Comparison of ENCODE assay signal across 13 cellular contexts in the genomic region with DNA sequence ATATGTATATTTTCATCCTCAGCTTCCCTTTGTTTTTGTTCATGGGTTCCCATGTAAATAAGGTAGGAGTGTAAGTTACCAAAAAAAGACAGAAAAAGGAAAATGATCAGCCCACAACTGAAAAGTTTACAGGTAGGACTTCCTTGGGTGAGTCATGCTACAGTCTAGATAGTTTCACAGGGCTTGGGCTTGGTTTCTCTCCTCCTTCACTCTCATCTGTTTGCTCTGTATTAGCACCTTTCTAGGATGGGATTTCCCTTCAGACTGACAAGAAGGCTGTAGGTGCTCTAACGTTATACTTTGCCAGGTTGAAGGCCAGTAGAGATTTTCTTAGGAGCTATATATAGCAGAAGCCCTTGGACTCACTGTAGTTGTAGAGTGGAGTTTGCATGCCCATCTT. TPM values are rescaled to one million over a fixed set of nuclear protein-coding genes. Genes with fewer than 3 reads are reported as not detected.
DNase-seq lines count a peak whose midpoint lies in the region; ATAC-seq and TF ChIP-seq lines count a peak whose summit lies in the region.
"Had no signal": no experiment of that assay in that cellular context is flagged by ENCODE, and none has a peak within 500 bp of the region (broad histone marks: within the 10 kb centered on the region; RNA-seq: fewer than 3 reads in every experiment).

No MANE protein-coding gene starts in this region.

- no peaks in the 10 kb centered on the region for H3K36me3 ChIP-seq in body of pancreas (replicated peaks in 1 of 2; ENCODE audit: insufficient read depth in 1 of 2, low read depth in 2 of 2)

- no peaks in the 10 kb centered on the region for H3K27me3 ChIP-seq in body of pancreas

- peak; percentile 19 for DNase-seq in DMS53 (lab: John Stamatoyannopoulos, UW)
- no peak for DNase-seq in DMS53 treated with DMSO at 0.1 percent for 48 hours (lab: John Stamatoyannopoulos, UW; ENCODE audit: unreplicated experiment)
- DNase-seq in renal cortical epithelial cell (ENCODE audit: low read depth), result peak; percentile 30
- no peak for DNase-seq in NCI-H1092 treated with DMSO at 0.1 percent for 48 hours (lab: John Stamatoyannopoulos, UW)
- DNase-seq in LoVo (ENCODE audit: low spot score), result no peak
- no peak for DNase-seq in body of pancreas
- DNase-seq: activated gamma-delta T cell treated with Interleukin-2 at 50 U/mL for 16 hours, Caco-2, natural killer cell, NCI-H82 had no signal

- H3K4me3 ChIP-seq in body of pancreas, result no peak overlapping the region

- TF ChIP-seq POLR2A in body of pancreas (IDR thresholded peaks at IDR 0.05), result no peak

- WGBS in body of pancreas, 2 donors, result 41 to 48% methylated on average over 1 of the region's 1 CpG

- H3K27ac ChIP-seq in body of pancreas, result no peak overlapping the region
- H3K27ac ChIP-seq: 22Rv1 had no signal

- ATAC-seq in GM21737 (IDR thresholded peaks at IDR 0.05; ENCODE audit: unreplicated experiment) (peak; percentile 82), HG03342 (IDR thresholded peaks at IDR 0.05; ENCODE audit: unreplicated experiment) (peak; percentile 77), body of pancreas (no peak)
- ATAC-seq: natural killer cell had no signal

- intact Hi-C loops in body of pancreas (cut with DNase I), result no loop called here

- no peak for TF ChIP-seq CTCF in body of pancreas (IDR thresholded peaks at IDR 0.05)

- H3K9me3 ChIP-seq in body of pancreas, result no peaks in the 10 kb centered on the region
- H3K9me3 ChIP-seq: Caco-2 had no signal

- H3K4me1 ChIP-seq in body of pancreas, result no peaks in the 10 kb centered on the region

RNA-seq across cellular contexts. Expression of gene FAM171B, which starts 57.9 kb away (rescaled TPM):
- total RNA-seq in renal cortical epithelial cell (7.6 and 21.0 TPM in 2 replicates), body of pancreas (1 to 10 TPM; 2.6 to 3.0 TPM)

Comparison
In these comparisons a context has a peak if more than half of its experiments do, and no peak if none do; other contexts are left out.
1. DNase-seq: peak in DMS53 (single experiment) and renal cortical epithelial cell (single experiment); none in DMS53 treated with DMSO at 0.1 percent for 48 hours (single experiment), NCI-H1092 treated with DMSO at 0.1 percent for 48 hours (single experiment), LoVo (single experiment) and body of pancreas (0 of 4).